14 cellular contexts compared by ENCODE assay signal in the genomic region with DNA sequence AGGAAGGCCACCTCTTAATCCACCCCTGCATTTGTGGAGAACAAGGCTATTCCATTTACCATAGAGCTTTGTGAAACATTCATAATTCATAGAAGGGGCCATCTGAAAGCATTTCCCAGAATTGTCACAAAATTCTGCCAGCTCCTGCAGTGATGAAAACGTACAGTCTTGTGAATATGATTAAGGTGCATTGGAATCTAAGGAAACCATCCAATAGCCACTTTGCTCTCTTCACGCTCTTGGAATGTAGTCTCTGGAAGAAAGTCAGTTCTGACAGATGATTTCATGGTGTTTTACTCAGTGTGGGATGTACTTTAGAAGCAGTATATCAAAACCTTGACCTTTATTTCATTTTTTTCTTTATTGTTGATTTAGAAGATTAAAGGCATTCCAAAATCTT.
A peak's percentile ranks its signal among the peaks of the same experiment; 100 is the strongest.
DNase-seq lines count a peak whose midpoint lies in the region; ATAC-seq and TF ChIP-seq lines count a peak whose summit lies in the region.
"Had no signal": no experiment of that assay in that cellular context is flagged by ENCODE, and none has a peak within 500 bp of the region (broad histone marks: within the 10 kb centered on the region; RNA-seq: fewer than 3 reads in every experiment).

No MANE protein-coding gene starts in this region.

- H3K4me3 ChIP-seq in RWPE2 (ENCODE audit: severe bottlenecking) (no peak overlapping the region), fibroblast of the aortic adventitia (ENCODE audit: low read depth, low read length) (peak overlapping the region; percentile 27), skeletal muscle cell (ENCODE audit: low read depth, low read length) (no peak overlapping the region)
- H3K4me3 ChIP-seq: upper lobe of left lung had no signal

- TF ChIP-seq CTCF in RWPE2 (IDR thresholded peaks at IDR 0.05; ENCODE audit: poor library complexity, severe bottlenecking) (no peak), fibroblast of the aortic adventitia (IDR thresholded peaks at IDR 0.05; ENCODE audit: insufficient read depth, low read length) (no peak)

- H3K36me3 ChIP-seq in RWPE2 (ENCODE audit: low read depth) = no peaks in the 10 kb centered on the region
- H3K36me3 ChIP-seq: upper lobe of left lung had no signal

- peaks cover 30% of the 10 kb centered on the region for H3K4me1 ChIP-seq in RWPE2 (ENCODE audit: insufficient read depth, poor library complexity, severe bottlenecking)
- H3K4me1 ChIP-seq: parathyroid adenoma, upper lobe of left lung had no signal

- no peak for TF ChIP-seq POLR2A in erythroblast (IDR thresholded peaks at IDR 0.05; ENCODE audit: low read length)

- DNase-seq in EH (ENCODE audit: low read depth) (peak; percentile 96), RWPE2 (ENCODE audit: low spot score) (no peak), fibroblast of the aortic adventitia (ENCODE audit: low read depth) (peak; percentile 98), skeletal muscle cell (ENCODE audit: low read depth) (peak; percentile 85), T-helper 2 cell (no peak), erythroblast (lab: John Stamatoyannopoulos, UW) (no peak), posterior cingulate gyrus (no peak)
- DNase-seq: activated effector memory CD4-positive, alpha-beta T cell treated with anti-CD3 and anti-CD28 coated beads, Interleukin-2, amount 50 U/mL, for 16 hours; CD8-positive, alpha-beta T cell; effector CD4-positive, alpha-beta T cell; upper lobe of left lung had no signal

- no peaks in the 10 kb centered on the region for H3K9me3 ChIP-seq in RWPE2 (ENCODE audit: severe bottlenecking)
- H3K9me3 ChIP-seq: upper lobe of left lung had no signal

- peak overlapping the region; percentile 81 for H3K27ac ChIP-seq in RWPE2 (ENCODE audit: poor library complexity, severe bottlenecking)
- H3K27ac ChIP-seq: parathyroid adenoma, upper lobe of left lung had no signal

- intact Hi-C loops in posterior cingulate gyrus (cut with DNase I) = no loop called here

- H3K27me3 ChIP-seq in RWPE2 (ENCODE audit: insufficient read depth, poor library complexity, severe bottlenecking) = no peaks in the 10 kb centered on the region
- H3K27me3 ChIP-seq: upper lobe of left lung had no signal

- ATAC-seq in RWPE2 (ENCODE audit: low read depth) (peak; percentile 92), GM19397 (IDR thresholded peaks at IDR 0.05; ENCODE audit: unreplicated experiment) (no peak)
- ATAC-seq: activated CD4-positive, CD25-positive, alpha-beta regulatory T cell treated with anti-CD3 and anti-CD28 coated beads, Interleukin-2, amount 50 U/mL, for 24 hours; CD8-positive, alpha-beta T cell had no signal

Comparison
In these comparisons a context has a peak if more than half of its experiments do, and no peak if none do; other contexts are left out.
1. DNase-seq: peak in EH (single experiment), fibroblast of the aortic adventitia (single experiment) and skeletal muscle cell (single experiment); none in RWPE2 (single experiment), T-helper 2 cell (0 of 5), erythroblast (0 of 2) and posterior cingulate gyrus (0 of 10).